1 cellular context compared by ENCODE assay signal in genomic region chr6:104887350-104887749, GRCh38.
TF ChIP-seq lines count a peak whose summit lies in the region.

No MANE protein-coding gene starts in this region.

TF ChIP-seq in K562, 482 proteins besides CTCF, POLR2A, EP300 and RAD21 (continued from another document):
- TF ChIP-seq ARID4B (CRISPR knock-in tag; IDR thresholded peaks at IDR 0.05) (peak; percentile 51; the same call in 1 of the 2 replicates), SMAD4 (CRISPR knock-in tag; conservative IDR thresholded peaks at IDR 0.05) (no peak), ZNF174 (CRISPR knock-in tag; IDR thresholded peaks at IDR 0.05) (no peak), HNRNPK (IDR thresholded peaks at IDR 0.05; ENCODE audit: low read depth, low read length, poor library complexity, severe bottlenecking) (no peak), MNT (conservative IDR thresholded peaks at IDR 0.05) (peak in 1 of 2 experiments; percentile 53; a peak in 3 of 4 replicates), NFYB (IDR thresholded peaks at IDR 0.05; ENCODE audit: extremely low read depth, insufficient read length) (no peak), ZNF77 (CRISPR knock-in tag; IDR thresholded peaks at IDR 0.05) (no peak), UBTF (IDR thresholded peaks at IDR 0.05; ENCODE audit: borderline replicate concordance in 1 of 2, low read depth in 2 of 2, low read length in 2 of 2) (no peak), GATA2 (CRISPR knock-in tag; IDR thresholded peaks at IDR 0.05) (no peak), NBN (IDR thresholded peaks at IDR 0.05; ENCODE audit: low read depth) (no peak), ZNF561 (CRISPR knock-in tag; conservative IDR thresholded peaks at IDR 0.05) (no peak)
